9 cellular contexts compared by ENCODE assay signal in genomic region chr18:11387880-11388279, GRCh38.
DNase-seq lines count a peak whose midpoint lies in the region; ATAC-seq and TF ChIP-seq lines count a peak whose summit lies in the region.
"Had no signal": no experiment of that assay in that cellular context is flagged by ENCODE, and none has a peak within 500 bp of the region (broad histone marks: within the 10 kb centered on the region; RNA-seq: fewer than 3 reads in every experiment).

No MANE protein-coding gene starts in this region.

- intact Hi-C loops in MCF 10A (cut with micrococcal nuclease) = loop anchor here (2.0 to 10.0 kb wide), 2 partner anchors 77 to 127 kb away; no protein-coding TSS in a partner anchor

- POLR2A ChIA-PET in MCF 10A (lab: Yijun Ruan, JAX) = no interaction called here

- ATAC-seq in HG03469 (IDR thresholded peaks at IDR 0.05; ENCODE audit: unreplicated experiment) = no peak

- peaks cover 14% of the 10 kb centered on the region for H3K27me3 Mint-ChIP-seq in MCF 10A (ENCODE audit: insufficient read depth, unreplicated experiment)
- H3K27me3 Mint-ChIP-seq: activated B cell treated with CpG ODN at 0.5 μM for 24 hours had no signal

- no TSS peak for BruUV-seq in MCF 10A (replicated peaks; lab: Mats Ljungman, UMichigan)

- H3K9me3 Mint-ChIP-seq in MCF 10A (ENCODE audit: unreplicated experiment) = no peaks in the 10 kb centered on the region
- H3K9me3 Mint-ChIP-seq: activated B cell treated with CpG ODN at 0.5 μM for 24 hours had no signal

- TF ChIP-seq CTCF in MCF 10A (IDR thresholded peaks at IDR 0.05; ENCODE audit: unreplicated experiment) = peak; percentile 46

- peak; percentile 5 for DNase-seq in NCI-H510A (lab: John Stamatoyannopoulos, UW)
- no peak for DNase-seq in NCI-H510A treated with DMSO at 0.1 percent for 48 hours (lab: John Stamatoyannopoulos, UW)
- peak; percentile 87 for DNase-seq in LHCN-M2 (ENCODE audit: low read depth)
- peak; percentile 84 for DNase-seq in MCF 10A (ENCODE audit: unreplicated experiment)
- DNase-seq in mucosa of gallbladder (ENCODE audit: low spot score) = peak; percentile 26
- DNase-seq in NCI-H446 treated with DMSO at 0.1 percent for 48 hours (lab: John Stamatoyannopoulos, UW) = no peak
- no peak for DNase-seq in T-helper 1 cell
- DNase-seq: activated B cell treated with CpG ODN at 0.5 μM for 24 hours had no signal

- H3K27ac Mint-ChIP-seq in MCF 10A (ENCODE audit: low read depth, unreplicated experiment) = no peak overlapping the region
- H3K27ac Mint-ChIP-seq: activated B cell treated with CpG ODN at 0.5 μM for 24 hours had no signal

- H3K4me1 Mint-ChIP-seq in MCF 10A (ENCODE audit: insufficient read depth, unreplicated experiment) = peaks cover 6% of the 10 kb centered on the region
- H3K4me1 Mint-ChIP-seq: activated B cell treated with CpG ODN at 0.5 μM for 24 hours had no signal

- CTCF ChIA-PET in MCF 10A (lab: Yijun Ruan, JAX) = interaction anchor here (0.5 to 1.9 kb wide), 2 partner anchors 77 to 910 kb away, joined by 4 to 5 read pairs; no protein-coding TSS in a partner anchor

- no peak overlapping the region for H3K4me3 Mint-ChIP-seq in MCF 10A (ENCODE audit: unreplicated experiment)
- H3K4me3 Mint-ChIP-seq: activated B cell treated with CpG ODN at 0.5 μM for 24 hours had no signal

- H3K36me3 Mint-ChIP-seq in MCF 10A (ENCODE audit: insufficient read depth, unreplicated experiment) = no peaks in the 10 kb centered on the region

Comparison
In these comparisons a context has a peak if more than half of its experiments do, and no peak if none do; other contexts are left out.
1. DNase-seq: peak in NCI-H510A (single experiment), LHCN-M2 (single experiment), MCF 10A (single experiment) and mucosa of gallbladder (single experiment); none in NCI-H510A treated with DMSO at 0.1 percent for 48 hours (single experiment), NCI-H446 treated with DMSO at 0.1 percent for 48 hours (single experiment) and T-helper 1 cell (0 of 5).